In the genomic region with DNA sequence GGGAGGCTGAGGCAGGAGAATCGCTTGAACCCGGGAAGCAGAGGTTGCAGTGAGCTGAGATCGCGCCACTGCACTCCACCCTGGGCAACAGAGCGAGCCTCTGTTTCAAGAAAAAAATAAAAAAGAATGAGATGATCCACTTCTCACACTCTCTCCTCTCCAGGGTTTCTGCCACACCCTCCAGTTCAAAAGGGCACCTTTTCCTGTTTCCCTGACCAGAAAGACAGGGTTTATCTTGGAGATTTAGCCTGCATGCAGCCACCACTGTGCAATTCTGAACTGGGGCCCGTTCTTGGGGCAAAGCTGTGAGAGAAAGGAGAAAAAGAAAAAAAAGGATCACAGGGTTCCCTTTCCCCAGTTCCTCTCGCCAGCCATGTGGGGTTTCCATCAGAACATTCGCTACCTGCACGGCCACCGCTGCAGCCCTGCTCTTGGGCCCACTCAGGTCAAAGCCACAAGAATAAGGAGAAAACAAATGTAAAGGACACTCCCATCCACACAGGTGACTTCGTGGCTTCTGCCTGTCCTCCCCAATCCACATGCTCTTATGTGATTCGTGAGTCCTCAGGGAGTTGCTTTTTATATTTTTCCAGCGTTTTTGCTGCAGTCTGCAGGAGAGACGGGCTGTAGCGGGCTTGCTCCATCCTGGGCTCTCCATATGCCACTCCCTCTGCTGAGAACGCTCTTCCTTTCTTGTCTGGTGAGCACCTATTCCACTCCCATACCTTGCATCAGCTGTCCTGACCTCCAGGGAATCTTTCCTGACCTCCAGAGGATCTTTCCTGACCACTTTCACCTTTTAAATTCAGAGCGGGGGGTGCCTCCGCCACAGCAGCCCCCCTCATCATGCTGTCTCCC, we compare ENCODE assay signal across 14 cellular contexts.
"Had no signal": no experiment of that assay in that cellular context is flagged by ENCODE, and none has a peak within 500 bp of the region (broad histone marks: within the 10 kb centered on the region; RNA-seq: fewer than 3 reads in every experiment).

No MANE protein-coding gene starts in this region.

- H3K4me1 ChIP-seq: foreskin keratinocyte, left lung, stomach, vagina had no signal

- H3K27me3 ChIP-seq: vagina had no signal

- H3K27ac ChIP-seq: foreskin keratinocyte, heart left ventricle, left lung, stomach, vagina had no signal

- H3K36me3 ChIP-seq: heart left ventricle, left lung, stomach, vagina had no signal

- DNase-seq: activated CD4-positive, alpha-beta memory T cell treated with anti-CD3 and anti-CD28 coated beads for 36 hours; activated gamma-delta T cell; activated naive CD8-positive, alpha-beta T cell treated with anti-CD3 and anti-CD28 coated beads, Interleukin-2, amount 10 ng/mL, durations not matched to agents 7 days and 5 days; activated T-cell treated with anti-CD3 and anti-CD28 coated beads, Interleukin-2, amount 50 U/mL, for 48 hours; anterior cingulate cortex; foreskin keratinocyte; heart left ventricle; islet precursor cell; left lung; stimulated activated CD4-positive, alpha-beta T cell treated with anti-CD3 and anti-CD28 coated beads, Interleukin-15, amount 100 ng/mL, for 24 hours; stimulated activated CD4-positive, alpha-beta T cell treated with anti-CD3 and anti-CD28 coated beads, Interleukin-4, amount 100 ng/mL, for 24 hours; stomach had no signal

- H3K4me3 ChIP-seq: heart left ventricle, left lung, stomach, vagina had no signal

- H3K9me3 ChIP-seq: heart left ventricle, left lung, stomach, vagina had no signal

- ATAC-seq: foreskin keratinocyte; heart left ventricle; left lung; natural killer cell treated with Interleukin-12 subunit alpha and Interleukin-12 subunit beta and Interleukin-15 and Interleukin-18, amount 100 ng/mL, for 72 hours had no signal
